In genomic region chr15:60667925-60668324, GRCh38 we compare ENCODE assay signal across 21 cellular contexts.
DNase-seq lines count a peak whose midpoint lies in the region; ATAC-seq, FAIRE-seq and TF ChIP-seq lines count a peak whose summit lies in the region.
"Had no signal": no experiment of that assay in that cellular context is flagged by ENCODE, and none has a peak within 500 bp of the region (broad histone marks: within the 10 kb centered on the region; RNA-seq: fewer than 3 reads in every experiment).

No MANE protein-coding gene starts in this region.

- 66% methylated on average over 5 of the region's 5 CpGs for WGBS in HUES64

- H3K27me3 Mint-ChIP-seq in CD4-positive, alpha-beta memory T cell, result no peaks in the 10 kb centered on the region
- H3K27me3 Mint-ChIP-seq in central memory CD8-positive, alpha-beta T cell, result no peaks in the 10 kb centered on the region
- peaks cover 16% of the 10 kb centered on the region for H3K27me3 Mint-ChIP-seq in progenitor cell of endocrine pancreas
- H3K27me3 Mint-ChIP-seq: CD4-positive, alpha-beta T cell had no signal

- no peaks in the 10 kb centered on the region for H3K27me3 ChIP-seq in CD4-positive, alpha-beta memory T cell (ENCODE audit: insufficient read depth, low read length)
- H3K27me3 ChIP-seq in HUES64 (ENCODE audit: insufficient read depth, low read length), result no peaks in the 10 kb centered on the region
- no peaks in the 10 kb centered on the region for H3K27me3 ChIP-seq in dorsolateral prefrontal cortex

- H3K9me3 Mint-ChIP-seq in CD4-positive, alpha-beta memory T cell, result peaks cover 0 to 2% (median 0%) of the 10 kb centered on the region in 8 donors
- no peaks in the 10 kb centered on the region for H3K9me3 Mint-ChIP-seq in central memory CD8-positive, alpha-beta T cell
- H3K9me3 Mint-ChIP-seq in progenitor cell of endocrine pancreas (ENCODE audit: low read depth), result no peaks in the 10 kb centered on the region
- H3K9me3 Mint-ChIP-seq: CD4-positive, alpha-beta T cell had no signal

- ATAC-seq in central memory CD8-positive, alpha-beta T cell (replicated peaks; ENCODE audit: extremely low read depth, poor library complexity, severe bottlenecking), result no peak
- ATAC-seq: K562 had no signal

- FAIRE-seq in HTR-8/SVneo (lab: Jason Lieb, UNC), result no peak
- FAIRE-seq: D721Med, G401.6, GM12891, K562 had no signal

- peak overlapping the region in 5 of 7 donors; percentile 19 to 75 (median 54) for H3K27ac Mint-ChIP-seq in CD4-positive, alpha-beta memory T cell
- no peak overlapping the region for H3K27ac Mint-ChIP-seq in central memory CD8-positive, alpha-beta T cell (ENCODE audit: low read depth)
- peak overlapping the region; percentile 33 for H3K27ac Mint-ChIP-seq in progenitor cell of endocrine pancreas
- H3K27ac Mint-ChIP-seq: B cell had no signal

- no peak overlapping the region for H3K4me3 ChIP-seq in CD4-positive, alpha-beta memory T cell (ENCODE audit: low read length in 2 of 2)
- no peak overlapping the region for H3K4me3 ChIP-seq in HUES64 (ENCODE audit: low read length)
- no peak overlapping the region for H3K4me3 ChIP-seq in dorsolateral prefrontal cortex
- H3K4me3 ChIP-seq: HAP-1, K562 had no signal

- H3K4me1 ChIP-seq in CD4-positive, alpha-beta memory T cell (ENCODE audit: insufficient read depth, low read length), result peaks cover 23% of the 10 kb centered on the region
- peaks cover 33% of the 10 kb centered on the region for H3K4me1 ChIP-seq in HUES64 (ENCODE audit: insufficient read depth, low read length)

- no peaks in the 10 kb centered on the region for H3K36me3 ChIP-seq in CD4-positive, alpha-beta memory T cell (ENCODE audit: insufficient read depth, low read length)
- H3K36me3 ChIP-seq in HUES64 (ENCODE audit: insufficient read depth, low read length), result no peaks in the 10 kb centered on the region
- H3K36me3 ChIP-seq: HAP-1 had no signal

- H3K36me3 Mint-ChIP-seq in CD4-positive, alpha-beta memory T cell, result no peaks in the 10 kb centered on the region
- H3K36me3 Mint-ChIP-seq in central memory CD8-positive, alpha-beta T cell (ENCODE audit: insufficient read depth), result no peaks in the 10 kb centered on the region
- no peaks in the 10 kb centered on the region for H3K36me3 Mint-ChIP-seq in progenitor cell of endocrine pancreas (ENCODE audit: insufficient read depth)

- H3K9ac ChIP-seq in HUES64 (ENCODE audit: low read depth, low read length), result no peak overlapping the region

- H3K27ac ChIP-seq in CD4-positive, alpha-beta memory T cell (ENCODE audit: low read depth, low read length), result no peak overlapping the region
- H3K27ac ChIP-seq in HUES64 (ENCODE audit: low read depth, low read length) (peak overlapping the region; percentile 6; the same call in 1 of the 2 replicates), dorsolateral prefrontal cortex (no peak overlapping the region)

- DNase-seq in CD4-positive, alpha-beta memory T cell, result no peak
- no peak for DNase-seq in central memory CD8-positive, alpha-beta T cell (ENCODE audit: low spot score in 2 of 2)
- DNase-seq in progenitor cell of endocrine pancreas (ENCODE audit: low spot score, unreplicated experiment), result no peak
- no peak for DNase-seq in NCI-H345 treated with DMSO at 0.1 percent for 48 hours (lab: John Stamatoyannopoulos, UW; ENCODE audit: unreplicated experiment)
- no peak for DNase-seq in dorsolateral prefrontal cortex
- DNase-seq in HTR-8/SVneo (ENCODE audit: insufficient read length, low spot score), result no peak
- DNase-seq: ACHN; C1 segment of cervical spinal cord; CD4-positive, alpha-beta T cell; COR-L47; DMS153; DMS79 treated with DMSO at 0.1 percent for 48 hours; EL; GOT3 had no signal

- peak overlapping the region in 4 of 8 donors; percentile 3 to 52 (median 31) for H3K4me3 Mint-ChIP-seq in CD4-positive, alpha-beta memory T cell
- H3K4me3 Mint-ChIP-seq in central memory CD8-positive, alpha-beta T cell, result peak overlapping the region; percentile 71
- H3K4me3 Mint-ChIP-seq in progenitor cell of endocrine pancreas (ENCODE audit: low read depth), result no peak overlapping the region
- H3K4me3 Mint-ChIP-seq: B cell had no signal

- TF ChIP-seq CTCF in progenitor cell of endocrine pancreas (IDR thresholded peaks at IDR 0.05; ENCODE audit: unreplicated experiment) (no peak), dorsolateral prefrontal cortex (IDR thresholded peaks at IDR 0.05 in 54 of 56, conservative IDR thresholded peaks at IDR 0.05 in 2 of 56; ENCODE audit: low read depth in 1 of 56, partially characterized antibody in 56 of 56) (no peak)

- H3K4me1 Mint-ChIP-seq in CD4-positive, alpha-beta memory T cell, result peaks cover 20 to 41% (median 25%) of the 10 kb centered on the region in 4 donors
- peaks cover 25% of the 10 kb centered on the region for H3K4me1 Mint-ChIP-seq in central memory CD8-positive, alpha-beta T cell
- H3K4me1 Mint-ChIP-seq in progenitor cell of endocrine pancreas (ENCODE audit: low read depth), result peaks cover 1% of the 10 kb centered on the region
- H3K4me1 Mint-ChIP-seq: B cell had no signal

- H3K9me3 ChIP-seq in CD4-positive, alpha-beta memory T cell (ENCODE audit: control insufficient read depth in 1 of 2, low read length in 2 of 2), result no peaks in the 10 kb centered on the region
- no peaks in the 10 kb centered on the region for H3K9me3 ChIP-seq in HUES64 (ENCODE audit: insufficient read depth, low read depth, low read length)
- H3K9me3 ChIP-seq: HAP-1 had no signal

- CTCF ChIA-PET in CD4-positive, alpha-beta memory T cell (lab: Charles Lee; ENCODE audit: partially characterized antibody), result no interaction called here

- intact Hi-C loops in CD4-positive, alpha-beta memory T cell (cut with micrococcal nuclease), result no loop called here
- intact Hi-C loops in dorsolateral prefrontal cortex (cut with DNase I), result no loop called here

- POLR2A ChIA-PET in CD4-positive, alpha-beta memory T cell (lab: Charles Lee; ENCODE audit: partially characterized antibody), result interaction anchor here (0.8 to 1.2 kb wide), 2 partner anchors 53 to 177 kb away, joined by 3 to 4 read pairs; no protein-coding TSS in a partner anchor
